Comparison of ENCODE assay signal across 8 cellular contexts in the genomic region with DNA sequence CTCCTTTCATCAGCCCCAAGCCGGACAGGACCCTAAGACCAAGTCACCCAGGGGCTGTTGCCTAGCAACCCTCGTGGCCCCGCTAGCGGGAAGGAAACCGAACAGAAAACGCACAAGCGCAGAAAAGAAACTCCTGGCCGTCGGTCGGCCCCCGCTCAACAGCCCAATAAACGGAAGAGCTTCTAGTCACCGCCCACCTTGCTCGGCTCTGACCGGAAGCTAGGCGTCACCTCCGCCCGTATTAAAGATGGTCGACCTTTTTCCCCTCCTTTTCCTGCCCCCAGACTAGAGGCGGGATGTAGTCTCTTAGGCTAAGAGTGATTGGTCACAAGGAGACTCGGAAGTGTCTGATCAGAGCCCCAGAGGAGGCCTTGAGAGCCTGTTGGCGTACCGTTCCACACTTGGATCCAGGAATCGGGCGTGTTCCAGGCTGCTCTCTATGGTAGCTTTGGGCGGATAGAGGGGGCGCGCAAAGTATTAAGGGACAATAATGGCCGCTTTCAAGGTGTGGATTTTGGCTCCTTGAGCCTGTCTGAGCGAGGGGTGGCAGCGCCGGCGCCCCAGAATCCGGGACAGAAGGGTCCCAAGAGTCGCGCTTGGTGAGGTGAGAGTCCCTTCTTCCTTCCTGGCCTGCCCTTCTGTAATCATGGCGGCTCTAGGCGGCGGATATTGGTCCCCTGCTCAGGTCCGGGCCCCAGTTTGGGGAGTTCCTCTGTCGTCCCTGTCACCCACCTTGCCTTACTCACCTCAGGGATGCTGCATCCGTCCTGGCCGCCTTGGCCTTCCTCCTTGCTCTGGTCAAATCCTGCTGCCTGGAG. TPM values are rescaled to one million over a fixed set of nuclear protein-coding genes. Genes with fewer than 3 reads are reported as not detected.
DNase-seq lines count a peak whose midpoint lies in the region; ATAC-seq, FAIRE-seq and TF ChIP-seq lines count a peak whose summit lies in the region.

Gene DHX38, plus strand, starts transcription at position 400 of the 818 bp plus-strand sequence. CDS start 2,311 bp downstream, outside the sequence.
Gene TXNL4B, minus strand, starts transcription at position 173 of the 818 bp plus-strand sequence. CDS start 2,871 bp downstream, outside the sequence.

- no peaks in the 10 kb centered on the region for H3K27me3 ChIP-seq in body of pancreas

- no peak for TF ChIP-seq CTCF in 22Rv1 (IDR thresholded peaks at IDR 0.05)
- peak in 1 of 7 experiments; percentile 16 for TF ChIP-seq CTCF in body of pancreas (IDR thresholded peaks at IDR 0.05)

- peaks cover 0 to 23% of the 10 kb centered on the region in 2 donors for H3K36me3 ChIP-seq in body of pancreas (replicated peaks in 1 of 2; ENCODE audit: insufficient read depth in 1 of 2, low read depth in 2 of 2)

- WGBS in body of pancreas, 2 donors: 0% methylated on average over 21 to 43 of the region's 43 CpGs

- peak; percentile 71 to 95 (median 94) for TF ChIP-seq POLR2A in body of pancreas (IDR thresholded peaks at IDR 0.05)

- peaks cover 32% of the 10 kb centered on the region for H3K4me1 ChIP-seq in body of pancreas

- H3K27ac ChIP-seq in 22Rv1 (peak within 1 kb of the TSS; percentile 72), body of pancreas (peak within 1 kb of the TSS; percentile 63 to 91 (median 88))

- no peaks in the 10 kb centered on the region for H3K9me3 ChIP-seq in body of pancreas

- DNase-seq in NCI-H2107 treated with DMSO at 0.1 percent for 48 hours (lab: John Stamatoyannopoulos, UW; ENCODE audit: unreplicated experiment) (peak; percentile 98), body of pancreas (peak; percentile 93 to 98 (median 94)), iPS DF 19.7 (ENCODE audit: low read depth, low spot score) (peak; percentile 98), sciatic nerve (ENCODE audit: low spot score) (peak; percentile 94)

- intact Hi-C loops in body of pancreas (cut with DNase I): no loop called here
- intact Hi-C loops in sciatic nerve (cut with DNase I): no loop called here

- ATAC-seq in GM18520 (IDR thresholded peaks at IDR 0.05; ENCODE audit: unreplicated experiment): peak; percentile 97
- ATAC-seq in HG03064 (IDR thresholded peaks at IDR 0.05; ENCODE audit: low read depth, unreplicated experiment): peak; percentile 97
- ATAC-seq in body of pancreas: peak; percentile 99
- peak; percentile 100 for ATAC-seq in sciatic nerve

- peak within 1 kb of the TSS; percentile 68 to 82 for H3K4me3 ChIP-seq in body of pancreas

- peak; percentile 97 for FAIRE-seq in TTC549 (lab: Jason Lieb, UNC)

RNA-seq across cellular contexts. Expression of gene DHX38, which starts in this region (rescaled TPM):
- total RNA-seq in body of pancreas: 10 to 100 TPM; 28.3 to 40.5 TPM
- 68.6 TPM for total RNA-seq in sciatic nerve

RNA-seq across cellular contexts. Expression of gene TXNL4B, which starts in this region (rescaled TPM):
- total RNA-seq in body of pancreas (1 to 10 TPM; 5.4 to 7.3 TPM), sciatic nerve (18.8 TPM)

Comparison
In these comparisons a context has a peak if more than half of its experiments do, and no peak if none do; other contexts are left out.
1. Peak in every context shown above with its lines: DNase-seq, ATAC-seq, H3K4me3 ChIP-seq and H3K27ac ChIP-seq.